Comparison of ENCODE assay signal across 1 cellular context in genomic region chr10:86294346-86295265, GRCh38.
TF ChIP-seq lines count a peak whose summit lies in the region.

No MANE protein-coding gene starts in this region.

TF ChIP-seq in H1, 55 proteins besides CTCF, POLR2A, EP300 and RAD21:
- TF ChIP-seq BRCA1 (IDR thresholded peaks at IDR 0.05; ENCODE audit: low read depth, low read length) (no peak), SRF (IDR thresholded peaks at IDR 0.05; ENCODE audit: low read depth, low read length) (no peak)
